2 cellular contexts compared by ENCODE assay signal in genomic region chr7:41912851-41913580, GRCh38.
TF ChIP-seq lines count a peak whose summit lies in the region.

No MANE protein-coding gene starts in this region.

TF ChIP-seq in SK-N-SH, 30 proteins besides CTCF, POLR2A, EP300 and RAD21 (continued from another document):
- TF ChIP-seq USF1 (IDR thresholded peaks at IDR 0.05; ENCODE audit: borderline replicate concordance, low read depth) (0 out of 2 replicates have a peak, but pooled peaks have one; percentile 6), NRF1 (IDR thresholded peaks at IDR 0.05; ENCODE audit: low read depth, low read length) (no peak), MEF2A (IDR thresholded peaks at IDR 0.05; ENCODE audit: borderline replicate concordance, low read depth) (peak; percentile 62), JUND (IDR thresholded peaks at IDR 0.05) (peak; percentile 85), SIN3A (IDR thresholded peaks at IDR 0.05; ENCODE audit: borderline replicate concordance, low read depth, low read length) (no peak), PBX3 (IDR thresholded peaks at IDR 0.05) (peak; percentile 84), TEAD4 (IDR thresholded peaks at IDR 0.05; ENCODE audit: borderline replicate concordance, insufficient read depth) (peak; percentile 68; the same call in 1 of the 2 replicates), RFX5 (IDR thresholded peaks at IDR 0.05; ENCODE audit: low read length) (peak; percentile 83), TCF12 (IDR thresholded peaks at IDR 0.05) (peak; percentile 92), NFIC (IDR thresholded peaks at IDR 0.05; ENCODE audit: borderline replicate concordance) (peak; percentile 70; the same call in 1 of the 2 replicates)

TF ChIP-seq in SK-N-SH treated with all-trans-retinoic acid at 6 μM for 48 hours, 23 proteins besides CTCF, POLR2A, EP300 and RAD21 (continued from another document):
- no peak for TF ChIP-seq POU6F1 (CRISPR knock-in tag; IDR thresholded peaks at IDR 0.05; ENCODE audit: borderline replicate concordance, low read depth)
- no peak for TF ChIP-seq TCF4 (CRISPR knock-in tag; IDR thresholded peaks at IDR 0.05; ENCODE audit: borderline replicate concordance)
